In the genomic region with DNA sequence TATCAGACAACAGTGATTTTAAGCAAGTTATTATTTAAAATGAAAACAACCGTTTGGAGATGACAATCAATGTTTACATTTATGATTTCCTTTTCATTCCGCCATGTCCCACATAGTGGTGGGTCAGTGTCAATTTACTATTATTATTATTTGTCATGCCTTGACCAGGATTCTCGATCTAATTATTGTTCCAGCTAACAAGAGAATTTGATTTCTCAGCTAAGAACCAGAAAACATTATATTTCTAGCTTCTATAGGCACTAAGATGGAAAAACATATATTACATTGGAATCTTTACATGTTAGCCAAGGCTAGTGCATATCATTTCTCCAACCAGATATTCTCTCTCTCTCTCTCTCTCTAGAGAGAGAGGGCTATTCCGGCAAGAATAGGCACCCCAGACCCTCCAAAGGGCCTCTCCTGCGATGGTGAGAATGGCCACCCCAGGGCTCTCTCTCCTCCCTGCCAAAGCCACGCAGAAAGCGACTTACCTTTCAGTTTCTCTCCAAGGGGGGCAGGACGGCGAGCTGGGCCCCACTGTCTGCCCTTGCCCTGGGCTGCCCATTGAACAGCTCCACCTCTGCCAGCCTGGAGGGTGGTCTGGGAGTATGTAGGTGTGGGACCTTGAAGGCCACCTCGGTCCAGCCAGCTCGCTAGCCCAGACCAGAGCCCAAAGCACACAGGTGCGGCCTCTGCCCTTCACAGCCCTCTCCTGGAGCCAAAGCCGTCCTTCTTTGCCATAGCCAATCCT, we compare ENCODE assay signal across 8 cellular contexts. TPM values are rescaled to one million over a fixed set of nuclear protein-coding genes. Genes with fewer than 3 reads are reported as not detected.
DNase-seq lines count a peak whose midpoint lies in the region; ATAC-seq lines count a peak whose summit lies in the region.

No MANE protein-coding gene starts in this region.

- H3K4me3 ChIP-seq in ACC112 (ENCODE audit: low read depth, low read length) (peak overlapping the region; percentile 53; the same call in 1 of the 2 replicates), mucosa of rectum (ENCODE audit: low read length in 2 of 2) (peak overlapping the region; percentile 82 to 97)

- CTCF ChIA-PET in activated CD8-positive, alpha-beta T cell treated with anti-CD3 and anti-CD28 coated beads, Interleukin-2, amount 10 ng/mL, durations not matched to agents 7 days and 5 days (lab: Charles Lee) = interaction anchor here (0.6 to 2.5 kb wide), 17 partner anchors 9 to 1302 kb away, joined by 3 to 13 read pairs (median 4); a partner anchor contains a TSS

- H2AFZ ChIP-seq in ACC112 (ENCODE audit: low read length, unreplicated experiment) = no peak overlapping the region

- H3K36me3 Mint-ChIP-seq in activated CD8-positive, alpha-beta T cell treated with anti-CD3 and anti-CD28 coated beads, Interleukin-2, amount 10 ng/mL, durations not matched to agents 7 days and 5 days (ENCODE audit: low read depth) = peaks cover 3% of the 10 kb centered on the region
- peaks cover 3% of the 10 kb centered on the region for H3K36me3 Mint-ChIP-seq in activated T-helper 1 cell treated with anti-CD3 and anti-CD28 coated beads, Interleukin-12 subunit alpha, Interleukin-12 subunit beta, Interleukin-2, Interleukin-4 antibody, amounts not matched to agents 30 ng/mL and 10 ng/mL and 1 ng/mL, durations not matched to agents 14 hours and 24 hours and 36 hours (ENCODE audit: low read depth)

- peak; percentile 9 for ATAC-seq in GM21717 (IDR thresholded peaks at IDR 0.05; ENCODE audit: unreplicated experiment)
- ATAC-seq in activated CD8-positive, alpha-beta T cell treated with anti-CD3 and anti-CD28 coated beads, Interleukin-2, amount 10 ng/mL, durations not matched to agents 7 days and 5 days = no peak
- ATAC-seq in HG03378 (IDR thresholded peaks at IDR 0.05; ENCODE audit: unreplicated experiment) = no peak
- ATAC-seq in HG03025 (IDR thresholded peaks at IDR 0.05; ENCODE audit: low FRiP score, unreplicated experiment) = no peak

- H3K36me3 ChIP-seq in ACC112 (ENCODE audit: insufficient read depth, low read length) (no peaks in the 10 kb centered on the region), mucosa of rectum (ENCODE audit: control insufficient read depth in 2 of 2, insufficient read depth in 2 of 2, low read length in 2 of 2) (peaks cover 2 to 6% of the 10 kb centered on the region in 2 donors)

- H3K79me2 ChIP-seq in ACC112 (ENCODE audit: control insufficient read depth, insufficient read depth, low read length, unreplicated experiment) = no peaks in the 10 kb centered on the region

- peaks cover 33% of the 10 kb centered on the region for H3K4me1 Mint-ChIP-seq in activated CD8-positive, alpha-beta T cell treated with anti-CD3 and anti-CD28 coated beads, Interleukin-2, amount 10 ng/mL, durations not matched to agents 7 days and 5 days (ENCODE audit: low read depth)
- peaks cover 17% of the 10 kb centered on the region for H3K4me1 Mint-ChIP-seq in activated T-helper 1 cell treated with anti-CD3 and anti-CD28 coated beads, Interleukin-12 subunit alpha, Interleukin-12 subunit beta, Interleukin-2, Interleukin-4 antibody, amounts not matched to agents 30 ng/mL and 10 ng/mL and 1 ng/mL, durations not matched to agents 14 hours and 24 hours and 36 hours (ENCODE audit: low read depth)

- peaks cover 98% of the 10 kb centered on the region for H3K27me3 ChIP-seq in ACC112 (ENCODE audit: insufficient read depth, low read length)
- H3K27me3 ChIP-seq in mucosa of rectum (ENCODE audit: control insufficient read depth in 2 of 2, insufficient read depth in 2 of 2, low read length in 2 of 2) = peaks cover 7 to 14% of the 10 kb centered on the region in 2 donors

- peak overlapping the region; percentile 56 for H3K4me3 Mint-ChIP-seq in activated CD8-positive, alpha-beta T cell treated with anti-CD3 and anti-CD28 coated beads, Interleukin-2, amount 10 ng/mL, durations not matched to agents 7 days and 5 days
- no peak overlapping the region for H3K4me3 Mint-ChIP-seq in activated T-helper 1 cell treated with anti-CD3 and anti-CD28 coated beads, Interleukin-12 subunit alpha, Interleukin-12 subunit beta, Interleukin-2, Interleukin-4 antibody, amounts not matched to agents 30 ng/mL and 10 ng/mL and 1 ng/mL, durations not matched to agents 14 hours and 24 hours and 36 hours

- no peaks in the 10 kb centered on the region for H3K4me1 ChIP-seq in ACC112 (ENCODE audit: control insufficient read depth, insufficient read depth, low read length, unreplicated experiment)
- H3K4me1 ChIP-seq in mucosa of rectum (ENCODE audit: control insufficient read depth in 2 of 2, insufficient read depth in 2 of 2, low read length in 2 of 2) = peaks cover 51 to 64% of the 10 kb centered on the region in 2 donors

- no peak overlapping the region for H3K27ac ChIP-seq in ACC112 (ENCODE audit: low read depth, low read length)
- peak overlapping the region; percentile 93 to 99 for H3K27ac ChIP-seq in mucosa of rectum (ENCODE audit: low read depth in 2 of 2, low read length in 2 of 2)

- H3K27ac Mint-ChIP-seq in activated CD8-positive, alpha-beta T cell treated with anti-CD3 and anti-CD28 coated beads, Interleukin-2, amount 10 ng/mL, durations not matched to agents 7 days and 5 days = no peak overlapping the region
- no peak overlapping the region for H3K27ac Mint-ChIP-seq in activated T-helper 1 cell treated with anti-CD3 and anti-CD28 coated beads, Interleukin-12 subunit alpha, Interleukin-12 subunit beta, Interleukin-2, Interleukin-4 antibody, amounts not matched to agents 30 ng/mL and 10 ng/mL and 1 ng/mL, durations not matched to agents 14 hours and 24 hours and 36 hours

- no peaks in the 10 kb centered on the region for H3K9me3 Mint-ChIP-seq in activated CD8-positive, alpha-beta T cell treated with anti-CD3 and anti-CD28 coated beads, Interleukin-2, amount 10 ng/mL, durations not matched to agents 7 days and 5 days (ENCODE audit: insufficient read depth)
- no peaks in the 10 kb centered on the region for H3K9me3 Mint-ChIP-seq in activated T-helper 1 cell treated with anti-CD3 and anti-CD28 coated beads, Interleukin-12 subunit alpha, Interleukin-12 subunit beta, Interleukin-2, Interleukin-4 antibody, amounts not matched to agents 30 ng/mL and 10 ng/mL and 1 ng/mL, durations not matched to agents 14 hours and 24 hours and 36 hours

- intact Hi-C loops in activated T-helper 1 cell treated with anti-CD3 and anti-CD28 coated beads, Interleukin-12 subunit alpha, Interleukin-12 subunit beta, Interleukin-2, Interleukin-4 antibody, amounts not matched to agents 30 ng/mL and 10 ng/mL and 1 ng/mL, durations not matched to agents 14 hours and 24 hours and 36 hours (cut with micrococcal nuclease) = loop anchor here (2.0 to 5.0 kb wide), 2 partner anchors 15 to 53 kb away; a partner anchor contains a TSS

- POLR2A ChIA-PET in activated CD8-positive, alpha-beta T cell treated with anti-CD3 and anti-CD28 coated beads, Interleukin-2, amount 10 ng/mL, durations not matched to agents 7 days and 5 days (lab: Charles Lee) = no interaction called here

- no peak for DNase-seq in activated CD8-positive, alpha-beta T cell treated with anti-CD3 and anti-CD28 coated beads, Interleukin-2, amount 10 ng/mL, durations not matched to agents 7 days and 5 days
- DNase-seq in anterior cingulate cortex (lab: John Stamatoyannopoulos, UW) = no peak
- no peak for DNase-seq in activated T-helper 1 cell treated with anti-CD3 and anti-CD28 coated beads, Interleukin-12 subunit alpha, Interleukin-12 subunit beta, Interleukin-2, Interleukin-4 antibody, amounts not matched to agents 30 ng/mL and 10 ng/mL and 1 ng/mL, durations not matched to agents 14 hours and 24 hours and 36 hours (ENCODE audit: low spot score)

- peaks cover 84% of the 10 kb centered on the region for H3K27me3 Mint-ChIP-seq in activated CD8-positive, alpha-beta T cell treated with anti-CD3 and anti-CD28 coated beads, Interleukin-2, amount 10 ng/mL, durations not matched to agents 7 days and 5 days (ENCODE audit: low read depth)
- peaks cover 85% of the 10 kb centered on the region for H3K27me3 Mint-ChIP-seq in activated T-helper 1 cell treated with anti-CD3 and anti-CD28 coated beads, Interleukin-12 subunit alpha, Interleukin-12 subunit beta, Interleukin-2, Interleukin-4 antibody, amounts not matched to agents 30 ng/mL and 10 ng/mL and 1 ng/mL, durations not matched to agents 14 hours and 24 hours and 36 hours (ENCODE audit: insufficient read depth)

- H3K9me3 ChIP-seq in mucosa of rectum (ENCODE audit: control insufficient read depth in 2 of 2, low read length in 2 of 2) = no peaks in the 10 kb centered on the region

- H3K9ac ChIP-seq in mucosa of rectum (ENCODE audit: low read depth in 1 of 2, low read length in 2 of 2) = peak overlapping the region; percentile 65 to 86

RNA-seq across cellular contexts. Expression of a gene that starts 2.4 kb away (rescaled TPM):
- total RNA-seq in activated CD8-positive, alpha-beta T cell treated with anti-CD3 and anti-CD28 coated beads, Interleukin-2, amount 10 ng/mL, durations not matched to agents 7 days and 5 days = not detected
- total RNA-seq in activated T-helper 1 cell treated with anti-CD3 and anti-CD28 coated beads, Interleukin-12 subunit alpha, Interleukin-12 subunit beta, Interleukin-2, Interleukin-4 antibody, amounts not matched to agents 30 ng/mL and 10 ng/mL and 1 ng/mL, durations not matched to agents 14 hours and 24 hours and 36 hours = not detected in 2 replicates

RNA-seq across cellular contexts. Expression of a gene that starts 2.4 kb away (rescaled TPM):
- total RNA-seq in activated CD8-positive, alpha-beta T cell treated with anti-CD3 and anti-CD28 coated beads, Interleukin-2, amount 10 ng/mL, durations not matched to agents 7 days and 5 days = not detected
- not detected in 2 replicates for total RNA-seq in activated T-helper 1 cell treated with anti-CD3 and anti-CD28 coated beads, Interleukin-12 subunit alpha, Interleukin-12 subunit beta, Interleukin-2, Interleukin-4 antibody, amounts not matched to agents 30 ng/mL and 10 ng/mL and 1 ng/mL, durations not matched to agents 14 hours and 24 hours and 36 hours

RNA-seq across cellular contexts. Expression of a gene that starts 6.5 kb away (rescaled TPM):
- not detected for total RNA-seq in activated CD8-positive, alpha-beta T cell treated with anti-CD3 and anti-CD28 coated beads, Interleukin-2, amount 10 ng/mL, durations not matched to agents 7 days and 5 days
- not detected in 2 replicates for total RNA-seq in activated T-helper 1 cell treated with anti-CD3 and anti-CD28 coated beads, Interleukin-12 subunit alpha, Interleukin-12 subunit beta, Interleukin-2, Interleukin-4 antibody, amounts not matched to agents 30 ng/mL and 10 ng/mL and 1 ng/mL, durations not matched to agents 14 hours and 24 hours and 36 hours

RNA-seq across cellular contexts. Expression of a gene that starts 6.5 kb away (rescaled TPM):
- not detected for total RNA-seq in activated CD8-positive, alpha-beta T cell treated with anti-CD3 and anti-CD28 coated beads, Interleukin-2, amount 10 ng/mL, durations not matched to agents 7 days and 5 days
- not detected in 2 replicates for total RNA-seq in activated T-helper 1 cell treated with anti-CD3 and anti-CD28 coated beads, Interleukin-12 subunit alpha, Interleukin-12 subunit beta, Interleukin-2, Interleukin-4 antibody, amounts not matched to agents 30 ng/mL and 10 ng/mL and 1 ng/mL, durations not matched to agents 14 hours and 24 hours and 36 hours

RNA-seq across cellular contexts. Expression of a gene that starts 15.3 kb away (rescaled TPM):
- total RNA-seq in activated CD8-positive, alpha-beta T cell treated with anti-CD3 and anti-CD28 coated beads, Interleukin-2, amount 10 ng/mL, durations not matched to agents 7 days and 5 days = not detected
- not detected in 2 replicates for total RNA-seq in activated T-helper 1 cell treated with anti-CD3 and anti-CD28 coated beads, Interleukin-12 subunit alpha, Interleukin-12 subunit beta, Interleukin-2, Interleukin-4 antibody, amounts not matched to agents 30 ng/mL and 10 ng/mL and 1 ng/mL, durations not matched to agents 14 hours and 24 hours and 36 hours
